Comparison of ENCODE assay signal across 15 cellular contexts in the genomic region with DNA sequence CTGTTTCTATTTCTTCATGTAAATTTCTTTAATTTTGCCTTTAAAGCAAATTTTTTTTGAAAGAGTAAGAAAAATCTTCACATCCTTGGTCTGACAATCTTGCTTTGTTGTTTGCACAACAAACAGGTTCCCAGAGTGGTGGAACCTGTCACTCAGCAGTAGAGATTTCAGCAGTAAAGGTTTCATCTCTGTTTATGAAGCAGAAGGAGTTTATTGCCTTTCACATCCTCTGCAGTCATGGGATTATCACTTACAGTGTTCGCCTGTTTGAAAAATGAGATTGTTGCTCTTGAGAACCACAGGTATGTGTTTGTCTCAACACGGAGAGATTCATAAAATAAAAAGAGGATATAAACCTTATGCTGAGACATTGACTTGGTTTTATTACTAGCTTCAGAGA.
DNase-seq lines count a peak whose midpoint lies in the region; ATAC-seq and TF ChIP-seq lines count a peak whose summit lies in the region.
"Had no signal": no experiment of that assay in that cellular context is flagged by ENCODE, and none has a peak within 500 bp of the region (broad histone marks: within the 10 kb centered on the region; RNA-seq: fewer than 3 reads in every experiment).

No MANE protein-coding gene starts in this region.

- H3K4me3 Mint-ChIP-seq in Calu3 (ENCODE audit: low read depth, unreplicated experiment) (peak overlapping the region; percentile 9), HFFc6 (no peak overlapping the region; the same call in 1 of the 2 replicates)
- H3K4me3 Mint-ChIP-seq: CD4-positive, CD25-positive, alpha-beta regulatory T cell had no signal

- no peaks in the 10 kb centered on the region for H3K36me3 ChIP-seq in PC-9 (ENCODE audit: low read depth)

- intact Hi-C loops in Calu3 (cut with micrococcal nuclease; ENCODE audit: unreplicated experiment) (loop anchor here (2.0 kb wide), 2 partner anchors 26 to 64 kb away; no protein-coding TSS in a partner anchor), PC-9 (cut with micrococcal nuclease; ENCODE audit: unreplicated experiment) (no loop called here)

- no peaks in the 10 kb centered on the region for H4K20me1 ChIP-seq in PC-9 (ENCODE audit: insufficient read depth)

- POLR2A ChIA-PET in PC-9 (lab: Charles Lee; ENCODE audit: unreplicated experiment): no interaction called here

- peaks cover 23% of the 10 kb centered on the region for H3K4me1 ChIP-seq in PC-9 (replicated peaks; ENCODE audit: insufficient read depth)

- DNase-seq in Calu3: peak; percentile 55
- DNase-seq in HFFc6: peak; percentile 9
- peak; percentile 5 to 70 for DNase-seq in PC-9
- DNase-seq in epithelial cell of prostate (ENCODE audit: low read depth, low spot score): peak; percentile 27
- DNase-seq in NOMO-1 (lab: John Stamatoyannopoulos, UW; ENCODE audit: unreplicated experiment in 2 of 2): no peak
- DNase-seq in putamen (ENCODE audit: low spot score): no peak
- DNase-seq: AML-193; CD4-positive, CD25-positive, alpha-beta regulatory T cell; NCI-H1092 treated with DMSO at 0.1 percent for 48 hours; NCI-H1694; NCI-H2171 treated with DMSO at 0.1 percent for 48 hours; SHP77 treated with DMSO at 0.1 percent for 48 hours had no signal

- no peaks in the 10 kb centered on the region for H3F3A ChIP-seq in PC-9 (ENCODE audit: insufficient read depth, low read depth)

- H3K4me2 ChIP-seq in PC-9: peak overlapping the region; percentile 38

- CTCF ChIA-PET in Calu3 (lab: Charles Lee): no interaction called here
- CTCF ChIA-PET in PC-9 (lab: Charles Lee): no interaction called here

- no peaks in the 10 kb centered on the region for H3K36me3 Mint-ChIP-seq in Calu3 (ENCODE audit: insufficient read depth, unreplicated experiment)
- H3K36me3 Mint-ChIP-seq in HFFc6 (ENCODE audit: low read depth): no peaks in the 10 kb centered on the region
- H3K36me3 Mint-ChIP-seq: CD4-positive, CD25-positive, alpha-beta regulatory T cell had no signal

- no peaks in the 10 kb centered on the region for H3K9me2 ChIP-seq in PC-9 (ENCODE audit: insufficient read depth)

- H3K27me3 ChIP-seq in PC-9 (ENCODE audit: insufficient read depth, low read depth): no peaks in the 10 kb centered on the region

- H3K9me3 ChIP-seq in PC-9 (ENCODE audit: insufficient read depth, low read depth): no peaks in the 10 kb centered on the region

- H3K4me1 Mint-ChIP-seq in Calu3 (ENCODE audit: low read depth, unreplicated experiment) (peaks cover 46% of the 10 kb centered on the region), HFFc6 (ENCODE audit: low read depth) (peaks cover 32% of the 10 kb centered on the region; the same call in 1 of the 2 replicates)
- H3K4me1 Mint-ChIP-seq: CD4-positive, CD25-positive, alpha-beta regulatory T cell had no signal

- H3K27ac Mint-ChIP-seq in Calu3 (ENCODE audit: unreplicated experiment) (peak overlapping the region; percentile 38), HFFc6 (no peak overlapping the region)
- H3K27ac Mint-ChIP-seq: CD4-positive, CD25-positive, alpha-beta regulatory T cell had no signal

- BruUV-seq in Calu3 (replicated peaks; lab: Mats Ljungman, UMichigan) (no TSS peak), PC-9 (replicated peaks; lab: Mats Ljungman, UMichigan) (no TSS peak)

- H3K9me3 Mint-ChIP-seq in Calu3 (ENCODE audit: low read depth, unreplicated experiment) (peaks cover 5% of the 10 kb centered on the region), HFFc6 (no peaks in the 10 kb centered on the region)

- H3K4me3 ChIP-seq in PC-9: no peak overlapping the region

- no peaks in the 10 kb centered on the region for H3K79me2 ChIP-seq in PC-9 (ENCODE audit: low read depth)

- H3K27ac ChIP-seq in PC-9 (no peak overlapping the region), epithelial cell of prostate (no peak overlapping the region)

- peak overlapping the region; percentile 39 for H2AFZ ChIP-seq in PC-9

- TF ChIP-seq CTCF in Calu3 (IDR thresholded peaks at IDR 0.05; ENCODE audit: unreplicated experiment): no peak
- no peak for TF ChIP-seq CTCF in HFFc6 (IDR thresholded peaks at IDR 0.05)
- no peak for TF ChIP-seq CTCF in PC-9 (conservative IDR thresholded peaks at IDR 0.05)

- H3K27me3 Mint-ChIP-seq in Calu3 (ENCODE audit: unreplicated experiment) (no peaks in the 10 kb centered on the region), HFFc6 (ENCODE audit: insufficient read depth) (no peaks in the 10 kb centered on the region; the same call in 1 of the 2 replicates)
- H3K27me3 Mint-ChIP-seq: CD4-positive, CD25-positive, alpha-beta regulatory T cell had no signal

- ATAC-seq in GM19035 (IDR thresholded peaks at IDR 0.05; ENCODE audit: unreplicated experiment): no peak
- ATAC-seq in HG03520 (IDR thresholded peaks at IDR 0.05; ENCODE audit: unreplicated experiment): no peak
- ATAC-seq: HCT116 had no signal

Comparison
In these comparisons a context has a peak if more than half of its experiments do, and no peak if none do; other contexts are left out.
1. DNase-seq: peak in Calu3 (single experiment), HFFc6 (single experiment), PC-9 (2 of 2) and epithelial cell of prostate (single experiment); none in NOMO-1 (0 of 2) and putamen (single experiment).